In the genomic region with DNA sequence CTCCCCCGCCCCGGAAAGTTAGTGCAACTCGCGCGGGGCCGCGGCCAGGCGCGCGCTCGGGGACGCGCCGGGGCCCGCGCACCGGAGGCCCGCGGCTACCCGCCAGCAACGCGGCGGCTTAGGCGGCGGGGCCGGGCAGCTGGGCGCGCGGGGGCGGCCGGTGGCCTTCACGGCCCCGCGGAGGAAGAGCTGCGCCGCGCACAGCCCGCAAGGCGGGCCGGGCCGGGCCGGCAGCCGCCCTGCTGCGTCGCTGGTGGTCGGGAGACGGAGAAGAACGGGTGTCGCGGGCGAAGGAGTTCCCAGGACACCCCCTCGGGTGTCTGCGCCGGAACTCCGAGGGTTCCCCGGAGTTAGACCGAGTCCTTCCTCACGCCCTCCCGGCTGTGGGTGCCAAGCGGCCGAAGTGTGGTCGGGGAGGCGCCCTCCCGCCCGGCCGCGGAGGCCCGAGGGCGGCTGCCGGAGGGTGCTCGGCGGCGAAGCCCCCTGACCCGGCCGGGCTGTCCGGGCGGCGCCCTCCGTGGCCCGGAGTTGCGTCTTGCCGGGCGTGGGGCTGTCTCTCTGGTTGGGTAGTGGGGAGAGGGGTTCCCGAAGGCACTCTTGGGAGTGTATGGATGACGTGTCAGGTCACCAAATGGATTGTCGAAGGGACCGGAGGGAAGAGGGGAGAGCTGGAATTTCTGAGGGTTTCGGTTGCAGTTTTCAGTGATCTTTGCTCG, we compare ENCODE assay signal across 8 cellular contexts. TPM values are rescaled to one million over a fixed set of nuclear protein-coding genes. Genes with fewer than 3 reads are reported as not detected.
A peak's percentile ranks its signal among the peaks of the same experiment; 100 is the strongest.
DNase-seq lines count a peak whose midpoint lies in the region; ATAC-seq and TF ChIP-seq lines count a peak whose summit lies in the region.

No MANE protein-coding gene starts in this region.

- H3K27me3 ChIP-seq in esophagus squamous epithelium (no peaks in the 10 kb centered on the region), muscle layer of duodenum (ENCODE audit: low read depth, low read length) (no peaks in the 10 kb centered on the region)

- 0% methylated on average over 4 to 17 of the region's 89 CpGs for WGBS in esophagus squamous epithelium, 2 donors

- DNase-seq in CD14-positive monocyte (ENCODE audit: low spot score) (peak; percentile 47), NCI-H460 (ENCODE audit: extremely low read depth, low read depth) (peak; percentile 54), activated T-cell treated with anti-CD3 and anti-CD28 coated beads for 4 hours (peak; percentile 3), esophagus squamous epithelium (lab: John Stamatoyannopoulos, UW) (no peak), superior temporal gyrus (ENCODE audit: extremely low spot score) (peak; percentile 62)

- peak overlapping the region; percentile 99 for H3K4me3 Mint-ChIP-seq in CD14-positive monocyte

- no peaks in the 10 kb centered on the region for H3K9me3 ChIP-seq in esophagus squamous epithelium
- H3K9me3 ChIP-seq in muscle layer of duodenum (ENCODE audit: control insufficient read depth in 1 of 2, low read length in 2 of 2): no peaks in the 10 kb centered on the region

- H3K36me3 Mint-ChIP-seq in CD14-positive monocyte: no peaks in the 10 kb centered on the region

- intact Hi-C loops in CD14-positive monocyte (cut with micrococcal nuclease) (no loop called here), esophagus squamous epithelium (cut with DNase I) (no loop called here)

- H3K27me3 Mint-ChIP-seq in CD14-positive monocyte (ENCODE audit: low read depth in 3 of 3): peaks cover 2% of the 10 kb centered on the region in 3 donors

- peaks cover 31% of the 10 kb centered on the region for H3K4me1 Mint-ChIP-seq in CD14-positive monocyte

- H3K27ac Mint-ChIP-seq in CD14-positive monocyte: peak overlapping the region; percentile 73 to 94 (median 90)

- H3K4me3 ChIP-seq in esophagus squamous epithelium (peak overlapping the region; percentile 76 to 99 (median 92)), muscle layer of duodenum (ENCODE audit: low read depth in 1 of 2, low read length in 2 of 2) (peak overlapping the region; percentile 72 to 95)

- in situ Hi-C loops in GM18951 (cut with MboI; ENCODE audit: low sequenced_read_pairs, unreplicated experiment): no loop called here

- H3K4me1 ChIP-seq in esophagus squamous epithelium (peaks cover 7 to 54% (median 17%) of the 10 kb centered on the region in 3 donors), muscle layer of duodenum (ENCODE audit: control insufficient read depth in 1 of 2, insufficient read depth in 2 of 2, low read length in 2 of 2) (peaks cover 10 to 13% of the 10 kb centered on the region in 2 donors)

- H3K9me3 Mint-ChIP-seq in CD14-positive monocyte: peaks cover 0 to 6% (median 2%) of the 10 kb centered on the region in 7 donors

- no peaks in the 10 kb centered on the region for H3K36me3 ChIP-seq in esophagus squamous epithelium
- H3K36me3 ChIP-seq in muscle layer of duodenum (ENCODE audit: control insufficient read depth in 1 of 2, insufficient read depth in 2 of 2, low read length in 2 of 2): no peaks in the 10 kb centered on the region

- ATAC-seq in HG03135 (IDR thresholded peaks at IDR 0.05; ENCODE audit: unreplicated experiment): peak; percentile 42

- TF ChIP-seq POLR2A in GM18951 (IDR thresholded peaks at IDR 0.05; ENCODE audit: extremely low read depth, insufficient read depth, insufficient read length): peak; percentile 80
- peak in 2 of 4 donors; percentile 23 to 31 for TF ChIP-seq POLR2A in esophagus squamous epithelium (IDR thresholded peaks at IDR 0.05)

- TF ChIP-seq CTCF in CD14-positive monocyte (IDR thresholded peaks at IDR 0.05) (no peak), esophagus squamous epithelium (IDR thresholded peaks at IDR 0.05) (no peak)

- H3K27ac ChIP-seq in esophagus squamous epithelium: peak overlapping the region; percentile 94 to 100 (median 99)
- H3K27ac ChIP-seq in muscle layer of duodenum (ENCODE audit: low read length): peak overlapping the region; percentile 92

RNA-seq across cellular contexts. Expression of a gene that starts 0.6 kb away (rescaled TPM):
- polyA plus RNA-seq in CD14-positive monocyte: 1 to 10 TPM; 3.6 to 5.5 TPM
- total RNA-seq in NCI-H460 (2014; rRNA removed; shearing (Covaris generic)): 27.1 and 30.7 TPM in 2 replicates
- 9.3 and 10.4 TPM in 2 replicates for polyA plus RNA-seq in NCI-H460 (2014; cell fraction: nucleus; rRNA removed)
- total RNA-seq in esophagus squamous epithelium: 10 to 100 TPM; 12.9 to 18.0 (median 15.3) TPM
